1 cellular context compared by ENCODE assay signal in the genomic region with DNA sequence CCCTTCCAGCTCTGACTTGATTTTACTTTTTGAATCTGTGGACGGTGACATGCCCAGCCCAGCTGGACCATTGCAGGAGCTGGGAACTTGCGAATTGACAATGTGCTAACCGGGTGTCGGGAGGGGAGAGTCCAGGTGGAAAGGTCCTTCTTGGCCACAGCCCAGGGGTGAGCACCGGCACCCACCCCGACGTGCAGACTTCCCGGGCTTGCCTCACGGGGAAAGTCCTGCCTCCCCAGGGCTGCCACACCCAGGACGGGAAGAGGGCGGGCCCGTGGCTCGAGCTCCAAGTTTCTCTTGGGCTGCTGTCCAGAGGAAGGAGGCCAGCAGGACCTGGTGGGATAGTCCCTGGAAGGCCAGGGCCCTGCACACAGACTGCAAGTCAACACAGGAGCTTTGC.
TF ChIP-seq lines count a peak whose summit lies in the region.

No MANE protein-coding gene starts in this region.

TF ChIP-seq in K562, 482 proteins besides CTCF, POLR2A, EP300 and RAD21:
- TF ChIP-seq, protein P1, sequence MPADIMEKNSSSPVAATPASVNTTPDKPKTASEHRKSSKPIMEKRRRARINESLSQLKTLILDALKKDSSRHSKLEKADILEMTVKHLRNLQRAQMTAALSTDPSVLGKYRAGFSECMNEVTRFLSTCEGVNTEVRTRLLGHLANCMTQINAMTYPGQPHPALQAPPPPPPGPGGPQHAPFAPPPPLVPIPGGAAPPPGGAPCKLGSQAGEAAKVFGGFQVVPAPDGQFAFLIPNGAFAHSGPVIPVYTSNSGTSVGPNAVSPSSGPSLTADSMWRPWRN (IDR thresholded peaks at IDR 0.05; ENCODE audit: low read depth): no peak
- 0 out of 2 replicates have a peak, but pooled peaks have one; percentile 17 for TF ChIP-seq FOSL1 (tag; conservative IDR thresholded peaks at IDR 0.05)
- TF ChIP-seq MCM3 (IDR thresholded peaks at IDR 0.05): no peak
- TF ChIP-seq FUS (optimal IDR thresholded peaks at IDR 0.05; ENCODE audit: low read depth, low read length): no peak
